18 cellular contexts compared by ENCODE assay signal in genomic region chr11:35218956-35219355, GRCh38.
A peak's percentile ranks its signal among the peaks of the same experiment; 100 is the strongest.
DNase-seq lines count a peak whose midpoint lies in the region; ATAC-seq, FAIRE-seq and TF ChIP-seq lines count a peak whose summit lies in the region.
"Had no signal": no experiment of that assay in that cellular context is flagged by ENCODE, and none has a peak within 500 bp of the region (broad histone marks: within the 10 kb centered on the region; RNA-seq: fewer than 3 reads in every experiment).

No MANE protein-coding gene starts in this region.

- H3K4ac ChIP-seq in mesenchymal stem cell (ENCODE audit: low read depth in 1 of 2, low read length in 2 of 2): no peak overlapping the region

- FAIRE-seq in GM12891 (lab: Jason Lieb, UNC): no peak

- H3K27me3 ChIP-seq in mesenchymal stem cell (ENCODE audit: control insufficient read depth in 1 of 2, insufficient read depth in 1 of 2, low read length in 2 of 2): no peaks in the 10 kb centered on the region
- H3K27me3 ChIP-seq: neural progenitor cell, tibial nerve had no signal

- H4K91ac ChIP-seq in mesenchymal stem cell (ENCODE audit: low read length): no peak overlapping the region

- TF ChIP-seq CTCF in AG09319 (IDR thresholded peaks at IDR 0.05; ENCODE audit: low read depth, low read length): no peak

- H3K23ac ChIP-seq in mesenchymal stem cell (ENCODE audit: low read length in 2 of 2): no peak overlapping the region

- no peak overlapping the region for H3K4me3 ChIP-seq in mesenchymal stem cell (ENCODE audit: insufficient read depth in 1 of 2, low read depth in 1 of 2, low read length in 2 of 2)
- H3K4me3 ChIP-seq: neural progenitor cell, tibial nerve had no signal

- no peak overlapping the region for H2BK12ac ChIP-seq in mesenchymal stem cell (ENCODE audit: low read length in 2 of 2)

- H2BK5ac ChIP-seq in mesenchymal stem cell (ENCODE audit: low read depth, low read length, poor library complexity, severe bottlenecking): no peak overlapping the region

- peaks cover 21 to 90% of the 10 kb centered on the region in 2 experiments for H3K36me3 ChIP-seq in mesenchymal stem cell (ENCODE audit: control insufficient read depth in 1 of 2, insufficient read depth in 2 of 2, low read depth in 1 of 2, low read length in 2 of 2)
- H3K36me3 ChIP-seq: neural progenitor cell had no signal

- H3K18ac ChIP-seq in mesenchymal stem cell (ENCODE audit: low read depth in 1 of 2, low read length in 2 of 2): no peak overlapping the region

- peaks cover 27% of the 10 kb centered on the region for H3K79me1 ChIP-seq in mesenchymal stem cell (replicated peaks; ENCODE audit: low read length, poor library complexity, severe bottlenecking)

- no peaks in the 10 kb centered on the region for H3K9me3 ChIP-seq in mesenchymal stem cell (ENCODE audit: control insufficient read depth, low read length)
- H3K9me3 ChIP-seq: tibial nerve had no signal

- H3K4me2 ChIP-seq in mesenchymal stem cell (ENCODE audit: low read length, poor library complexity, severe bottlenecking): no peak overlapping the region
- H3K4me2 ChIP-seq: neural progenitor cell had no signal

- peak; percentile 41; the same call in 1 of the 2 replicates for TF ChIP-seq POLR2A in GM12891 (IDR thresholded peaks at IDR 0.05; ENCODE audit: low read depth, low read length)

- H2BK120ac ChIP-seq in mesenchymal stem cell (ENCODE audit: low read depth, low read length): no peak overlapping the region

- DNase-seq in AG09319 (ENCODE audit: extremely low read depth, low read depth) (peak; percentile 22), GM12891 (ENCODE audit: insufficient read length, low spot score) (no peak), amniotic epithelial cell (ENCODE audit: low read depth) (peak; percentile 17), mesenchymal stem cell (no peak), activated gamma-delta T cell (lab: John Stamatoyannopoulos, UW) (no peak), glomerular visceral epithelial cell (ENCODE audit: extremely low spot score) (no peak), UCSD-AML1 (lab: John Stamatoyannopoulos, UW; ENCODE audit: unreplicated experiment) (no peak)
- DNase-seq: DMS79; NCI-H1092 treated with DMSO at 0.1 percent for 48 hours; NCI-H2227 treated with DMSO at 0.1 percent for 48 hours; NK-92 treated with Interleukin-12 subunit alpha and Interleukin-12 subunit beta, amount 100 ng/mL, for 24 hours; right cardiac atrium; Right ventricle myocardium superior; stimulated activated CD4-positive, alpha-beta T cell treated with anti-CD3 and anti-CD28 coated beads, Interleukin-2, amount 100 ng/mL, for 24 hours; T-helper 2 cell had no signal

- no peak overlapping the region for H3K14ac ChIP-seq in mesenchymal stem cell (ENCODE audit: low read length in 2 of 2)

- ATAC-seq in HG02884 (IDR thresholded peaks at IDR 0.05; ENCODE audit: unreplicated experiment): no peak
- ATAC-seq: right cardiac atrium had no signal

- peaks cover 8% of the 10 kb centered on the region for H3K4me1 ChIP-seq in mesenchymal stem cell (ENCODE audit: control insufficient read depth, insufficient read depth, low read depth, low read length)
- H3K4me1 ChIP-seq: neural progenitor cell had no signal

- no peak overlapping the region for H4K8ac ChIP-seq in mesenchymal stem cell (ENCODE audit: low read length)

- 100% methylated on average over 1 of the region's 1 CpG for WGBS in mesenchymal stem cell

- no peak overlapping the region for H2BK15ac ChIP-seq in mesenchymal stem cell (ENCODE audit: low read depth, poor library complexity, severe bottlenecking)

- no peak overlapping the region for H2AFZ ChIP-seq in mesenchymal stem cell (ENCODE audit: low read depth, low read length)
- H2AFZ ChIP-seq: neural progenitor cell had no signal

- H2AK5ac ChIP-seq in mesenchymal stem cell (ENCODE audit: low read length, severe bottlenecking): no peak overlapping the region

- H3K27ac ChIP-seq in mesenchymal stem cell (ENCODE audit: low read length, poor library complexity, severe bottlenecking): no peak overlapping the region
- H3K27ac ChIP-seq: neural progenitor cell had no signal

- H3K9ac ChIP-seq in mesenchymal stem cell (ENCODE audit: low read length): peak overlapping the region; percentile 65
- H3K9ac ChIP-seq: neural progenitor cell had no signal

TF ChIP-seq in GM12891, 5 proteins besides CTCF, POLR2A, EP300 and RAD21:
- TF ChIP-seq POU2F2 (IDR thresholded peaks at IDR 0.05; ENCODE audit: low read depth, low read length): no peak
- TF ChIP-seq TAF1 (IDR thresholded peaks at IDR 0.05; ENCODE audit: low read depth, low read length): no peak
- TF ChIP-seq PAX5 (IDR thresholded peaks at IDR 0.05; ENCODE audit: insufficient read depth, low read length, severe bottlenecking): no peak
- TF ChIP-seq POLR2AphosphoS5 (IDR thresholded peaks at IDR 0.05; ENCODE audit: low read depth, low read length): no peak; the same call in 1 of the 2 replicates
- no peak for TF ChIP-seq SPI1 (IDR thresholded peaks at IDR 0.05; ENCODE audit: low read depth, low read length)

Comparison
In these comparisons a context has a peak if more than half of its experiments do, and no peak if none do; other contexts are left out.
1. DNase-seq: peak in AG09319 (single experiment) and amniotic epithelial cell (single experiment); none in GM12891 (single experiment), mesenchymal stem cell (single experiment), activated gamma-delta T cell (single experiment), glomerular visceral epithelial cell (single experiment) and UCSD-AML1 (single experiment).